In genomic region chr1:236685917-236686814, GRCh38 we compare ENCODE assay signal across 8 cellular contexts. TPM values are rescaled to one million over a fixed set of nuclear protein-coding genes. Genes with fewer than 3 reads are reported as not detected.
DNase-seq lines count a peak whose midpoint lies in the region; ATAC-seq, FAIRE-seq and TF ChIP-seq lines count a peak whose summit lies in the region.

TSS of gene ACTN2 (plus strand) at chr1:236686499. CDS start at chr1:236686674, 175 bp downstream.

- TF ChIP-seq CTCF in foreskin keratinocyte (conservative IDR thresholded peaks at IDR 0.05) (no peak), thoracic aorta (IDR thresholded peaks at IDR 0.05) (no peak)

- H3K27me3 ChIP-seq in foreskin keratinocyte (peaks cover 33% of the 10 kb centered on the region), neuronal stem cell (ENCODE audit: control insufficient read depth in 3 of 3, insufficient read depth in 3 of 3, low read depth in 1 of 3, low read length in 3 of 3) (peaks cover 5 to 36% (median 16%) of the 10 kb centered on the region in 3 experiments), thoracic aorta (replicated peaks; ENCODE audit: insufficient read depth) (no peaks in the 10 kb centered on the region)

- peak; percentile 66 for ATAC-seq in HG02763 (IDR thresholded peaks at IDR 0.05; ENCODE audit: unreplicated experiment)
- peak; percentile 89 for ATAC-seq in foreskin keratinocyte
- peak; percentile 53 for ATAC-seq in thoracic aorta (ENCODE audit: insufficient number of reproducible peaks, low FRiP score, low read depth)

- H3K79me1 ChIP-seq in neuronal stem cell (ENCODE audit: low read depth, low read length), result no peaks in the 10 kb centered on the region

- H3K27ac ChIP-seq in foreskin keratinocyte (no peak within 1 kb of the TSS), neuronal stem cell (replicated peaks; ENCODE audit: low read length) (no peak within 1 kb of the TSS), thoracic aorta (peak within 1 kb of the TSS; percentile 86 to 87)

- peak within 1 kb of the TSS; percentile 37 to 77 for H3K4me3 ChIP-seq in neuronal stem cell (ENCODE audit: low read length in 2 of 2)
- H3K4me3 ChIP-seq in thoracic aorta, result peak within 1 kb of the TSS; percentile 94

- TF ChIP-seq POLR2A in GM12892 (IDR thresholded peaks at IDR 0.05; ENCODE audit: low read depth, low read length), result no peak

- peak within 1 kb of the TSS; percentile 80 for H3K9ac ChIP-seq in neuronal stem cell (ENCODE audit: low read depth, low read length, poor library complexity)

- H2BK12ac ChIP-seq in neuronal stem cell (ENCODE audit: low read length), result peak within 1 kb of the TSS; percentile 65

- FAIRE-seq in GM12892 (lab: Jason Lieb, UNC), result no peak

- peak within 1 kb of the TSS; percentile 41 for H2BK5ac ChIP-seq in neuronal stem cell (ENCODE audit: low read length)

- peak within 1 kb of the TSS; percentile 77 for H2BK120ac ChIP-seq in neuronal stem cell (ENCODE audit: low read depth, low read length)

- no CpG with 5 or more reads among the region's 93 CpGs for WGBS in neuronal stem cell (ENCODE audit: extremely low coverage in 2 of 2, insufficient read length in 2 of 2, insufficient replicate concordance in 1 of 2), 2 donors

- no peaks in the 10 kb centered on the region for H3K4me1 ChIP-seq in foreskin keratinocyte
- H3K4me1 ChIP-seq in neuronal stem cell (ENCODE audit: control insufficient read depth in 2 of 2, insufficient read depth in 1 of 2, low read depth in 1 of 2, low read length in 2 of 2), result peaks cover 0 to 7% of the 10 kb centered on the region in 2 donors
- H3K4me1 ChIP-seq in thoracic aorta (ENCODE audit: control insufficient read depth in 1 of 2, low read depth in 2 of 2), result peaks cover 2 to 34% of the 10 kb centered on the region in 2 donors

- peaks cover 0 to 6% of the 10 kb centered on the region in 2 donors for H3K9me3 ChIP-seq in neuronal stem cell (replicated peaks in 1 of 2; ENCODE audit: control insufficient read depth in 2 of 2, insufficient read depth in 1 of 2, low read depth in 1 of 2, low read length in 2 of 2)
- no peaks in the 10 kb centered on the region for H3K9me3 ChIP-seq in thoracic aorta

- H3K36me3 ChIP-seq in neuronal stem cell (replicated peaks in 1 of 2; ENCODE audit: control insufficient read depth in 2 of 2, insufficient read depth in 2 of 2, low read length in 2 of 2), result no peaks in the 10 kb centered on the region
- no peaks in the 10 kb centered on the region for H3K36me3 ChIP-seq in thoracic aorta

- H3K23ac ChIP-seq in neuronal stem cell (ENCODE audit: low read depth, low read length, poor library complexity), result peak within 1 kb of the TSS; percentile 50

- H2AK5ac ChIP-seq in neuronal stem cell (ENCODE audit: low read depth, low read length), result peak within 1 kb of the TSS; percentile 49

- no peak within 1 kb of the TSS for H4K91ac ChIP-seq in neuronal stem cell (ENCODE audit: low read depth, low read length, poor library complexity)

- peak within 1 kb of the TSS; percentile 88 for H3K4me2 ChIP-seq in neuronal stem cell (ENCODE audit: insufficient read depth, low read length, poor library complexity, severe bottlenecking)

- H2AFZ ChIP-seq in neuronal stem cell (ENCODE audit: low read length), result peak within 1 kb of the TSS; percentile 100

- H3K14ac ChIP-seq in neuronal stem cell (ENCODE audit: low read length), result peak within 1 kb of the TSS; percentile 86

- H2BK15ac ChIP-seq in neuronal stem cell (ENCODE audit: low read length), result no peak within 1 kb of the TSS

- DNase-seq in GM12892 (ENCODE audit: insufficient read length) (peak; percentile 29), NCI-H69 (lab: John Stamatoyannopoulos, UW) (peak; percentile 75), foreskin keratinocyte (no peak), neuronal stem cell (ENCODE audit: low spot score) (peak; percentile 46), thoracic aorta (ENCODE audit: low spot score) (no peak), middle frontal gyrus (ENCODE audit: extremely low spot score, low spot score) (no peak)
- DNase-seq in activated T-helper 1 cell treated with anti-CD3 and anti-CD28 coated beads, Interleukin-2, amount 50 U/mL, for 16 hours (ENCODE audit: low read depth in 1 of 2, low spot score in 1 of 2), result peak; percentile 20 to 29

- H3K18ac ChIP-seq in neuronal stem cell (ENCODE audit: low read length), result peak within 1 kb of the TSS; percentile 96

- no peak within 1 kb of the TSS for H3K4ac ChIP-seq in neuronal stem cell (ENCODE audit: low read length)

- peak within 1 kb of the TSS; percentile 57 for H4K8ac ChIP-seq in neuronal stem cell (ENCODE audit: low read depth, low read length)

RNA-seq across cellular contexts. Expression of gene ACTN2, which starts in this region (rescaled TPM):
- polyA plus RNA-seq in GM12892 (2012; ENCODE audit: missing spikeins), result not detected
- not detected in 2 replicates for total RNA-seq in foreskin keratinocyte
- polyA plus RNA-seq in foreskin keratinocyte, result not detected in 2 replicates
- 0.25 TPM for polyA plus RNA-seq in neuronal stem cell (2013, experiment 1 of 2)
- 0.19 TPM for polyA plus RNA-seq in neuronal stem cell (2013, experiment 2 of 2)
- total RNA-seq in thoracic aorta, result 10 to 100 TPM; 32.2 to 52.9 TPM

Comparison
In these comparisons a context has a peak if more than half of its experiments do, and no peak if none do; other contexts are left out.
1. RNA of gene ACTN2 (total RNA-seq): 32.2 to 52.9 TPM in thoracic aorta; not detected in foreskin keratinocyte; every median in the first group is over 10 times any median in the second.
2. Peak in ATAC-seq in foreskin keratinocyte; RNA of the gene not detected or under 1 TPM.
3. DNase-seq: peak in GM12892 (single experiment), NCI-H69 (single experiment), activated T-helper 1 cell treated with anti-CD3 and anti-CD28 coated beads, Interleukin-2, amount 50 U/mL, for 16 hours (2 of 2) and neuronal stem cell (single experiment); none in foreskin keratinocyte (0 of 2), thoracic aorta (single experiment) and middle frontal gyrus (single experiment).
4. H3K27ac ChIP-seq: peak in thoracic aorta (2 of 2); none in foreskin keratinocyte (single experiment) and neuronal stem cell (single experiment).
5. Peak in every context shown above with its lines, with median percentiles within 50 percentile points of each other: ATAC-seq.